Comparison of ENCODE assay signal across 18 cellular contexts in the genomic region with DNA sequence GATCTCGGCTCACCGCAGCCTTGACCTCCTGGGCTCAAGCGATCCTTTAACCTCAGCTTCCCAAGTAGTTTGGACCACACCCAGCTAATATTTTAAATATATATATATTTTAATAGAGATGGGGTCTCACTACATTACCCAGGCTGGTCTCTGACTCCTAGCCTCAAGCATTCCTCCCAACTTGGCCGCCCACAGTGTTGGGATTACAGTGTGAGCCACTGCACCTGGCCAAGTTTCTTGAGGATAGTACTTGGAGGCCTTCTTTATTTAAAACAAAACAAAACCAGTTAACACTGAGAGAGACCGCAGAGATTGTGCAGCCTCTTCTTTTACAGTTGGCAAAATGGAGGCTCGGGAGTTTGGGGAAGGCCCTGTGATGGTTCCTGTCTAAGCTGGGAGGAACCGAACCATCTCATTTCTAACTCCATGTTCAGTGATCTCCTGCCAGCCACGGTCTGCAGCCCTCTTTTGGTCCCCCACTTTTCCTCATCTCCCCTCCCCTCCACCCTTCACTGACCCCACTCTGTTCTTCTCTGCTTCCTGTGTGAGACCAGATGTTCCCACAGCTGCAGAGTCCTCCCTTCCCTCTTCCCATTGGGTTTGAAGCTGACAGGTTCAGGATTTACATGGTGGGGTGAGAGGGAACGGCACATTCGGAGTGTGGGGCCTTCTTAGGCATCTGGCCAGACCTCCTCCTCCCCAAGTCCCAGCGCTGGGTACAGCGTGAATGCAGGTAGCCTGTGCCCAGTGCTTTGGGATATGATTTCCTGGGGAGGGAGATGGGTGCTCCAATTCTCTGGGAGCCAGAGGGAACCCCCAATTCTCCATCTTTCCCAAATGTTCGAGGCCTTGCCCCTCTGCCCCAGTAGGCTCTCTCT.
"Had no signal": no experiment of that assay in that cellular context is flagged by ENCODE, and none has a peak within 500 bp of the region (broad histone marks: within the 10 kb centered on the region; RNA-seq: fewer than 3 reads in every experiment).

No MANE protein-coding gene starts in this region.

- H3K36me3 ChIP-seq: adrenal gland, esophagus muscularis mucosa, pancreas had no signal

- H3K4me3 ChIP-seq: adrenal gland, body of pancreas, pancreas had no signal

- H3K4me3 Mint-ChIP-seq: activated CD4-positive, alpha-beta memory T cell treated with anti-CD3 and anti-CD28 coated beads for 36 hours; activated T-cell treated with anti-CD3 and anti-CD28 coated beads, Interleukin-2, amount 50 U/mL, for 72 hours; stimulated activated memory B cell treated with anti-CD40 and anti-IgM and Interleukin-4, amounts not matched to agents 10 μg/mL and 1 μg/mL and 100 μg/mL, for 72 hours; T-helper 2 cell treated with Interferon-gamma antibody and Interleukin-4, amounts not matched to agents 5 μg/mL and 100 μg/mL, for 36 hours had no signal

- H3K27ac ChIP-seq: adrenal gland, body of pancreas, esophagus muscularis mucosa, pancreas had no signal

- DNase-seq: activated CD4-positive, alpha-beta memory T cell treated with anti-CD3 and anti-CD28 coated beads for 36 hours; activated CD4-positive, alpha-beta T cell treated with anti-CD3 and anti-CD28 coated beads for 1 hour; activated naive CD4-positive, alpha-beta T cell treated with anti-CD3 and anti-CD28 coated beads, Interleukin-2, amount 50 U/mL, for 16 hours; activated T-cell treated with anti-CD3 and anti-CD28 coated beads, Interleukin-2, amount 50 U/mL, for 72 hours; adrenal gland; body of pancreas; dermis blood vessel endothelial cell; left cardiac atrium; mammary epithelial cell; SHP77 treated with DMSO at 0.1 percent for 48 hours; small intestine; SW 1271; trophoblast cell had no signal

- H3K4me1 ChIP-seq: adrenal gland had no signal

- H3K4me1 Mint-ChIP-seq: central memory CD8-positive, alpha-beta T cell; stimulated activated memory B cell treated with anti-CD40 and anti-IgM and Interleukin-4, amounts not matched to agents 10 μg/mL and 1 μg/mL and 100 μg/mL, for 72 hours had no signal

- H3K9me3 Mint-ChIP-seq: activated CD4-positive, alpha-beta memory T cell treated with anti-CD3 and anti-CD28 coated beads for 36 hours; activated T-cell treated with anti-CD3 and anti-CD28 coated beads, Interleukin-2, amount 50 U/mL, for 72 hours; central memory CD8-positive, alpha-beta T cell; stimulated activated memory B cell treated with anti-CD40 and anti-IgM and Interleukin-4, amounts not matched to agents 10 μg/mL and 1 μg/mL and 100 μg/mL, for 72 hours; T-helper 2 cell treated with Interferon-gamma antibody and Interleukin-4, amounts not matched to agents 5 μg/mL and 100 μg/mL, for 36 hours had no signal

- H3K9me3 ChIP-seq: adrenal gland, body of pancreas, esophagus muscularis mucosa, pancreas had no signal

- H3K36me3 Mint-ChIP-seq: activated CD4-positive, alpha-beta memory T cell treated with anti-CD3 and anti-CD28 coated beads for 36 hours; stimulated activated memory B cell treated with anti-CD40 and anti-IgM and Interleukin-4, amounts not matched to agents 10 μg/mL and 1 μg/mL and 100 μg/mL, for 72 hours had no signal

- H3K27ac Mint-ChIP-seq: activated CD4-positive, alpha-beta memory T cell treated with anti-CD3 and anti-CD28 coated beads for 36 hours; activated T-cell treated with anti-CD3 and anti-CD28 coated beads, Interleukin-2, amount 50 U/mL, for 72 hours; stimulated activated memory B cell treated with anti-CD40 and anti-IgM and Interleukin-4, amounts not matched to agents 10 μg/mL and 1 μg/mL and 100 μg/mL, for 72 hours; T-helper 2 cell treated with Interferon-gamma antibody and Interleukin-4, amounts not matched to agents 5 μg/mL and 100 μg/mL, for 36 hours had no signal
